Comparison of ENCODE assay signal across 9 cellular contexts in the genomic region with DNA sequence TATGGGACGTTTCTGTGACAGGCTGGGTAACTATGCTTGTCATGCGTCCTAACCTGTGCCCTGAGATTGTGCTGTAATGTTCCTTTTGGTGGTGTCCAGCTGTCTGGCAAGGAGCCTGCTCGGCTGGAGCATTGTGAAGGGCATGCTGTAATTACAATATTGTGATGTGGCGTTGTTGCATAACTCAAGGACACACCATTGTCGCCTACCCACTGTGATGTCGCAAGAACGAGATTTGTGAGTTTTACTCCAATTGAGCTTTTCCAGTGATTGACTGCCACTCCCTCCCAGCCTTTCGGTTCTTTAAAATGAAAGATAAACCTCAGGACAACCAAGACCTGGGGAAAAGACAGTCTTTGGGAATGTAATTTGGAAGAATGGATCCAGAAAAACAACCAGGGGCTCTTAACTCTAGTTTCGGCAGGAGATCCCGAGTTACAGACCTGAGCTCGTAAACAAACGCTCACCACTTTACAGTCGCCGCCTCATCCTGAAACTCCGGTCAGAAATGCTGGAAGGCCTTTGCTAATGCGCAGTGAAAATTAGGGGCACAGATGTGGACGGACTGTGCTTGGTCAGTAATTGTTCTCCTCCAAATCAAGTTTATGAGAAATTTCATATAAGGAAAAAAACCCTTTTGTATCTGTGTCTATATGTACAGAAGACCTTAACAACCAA. TPM values are rescaled to one million over a fixed set of nuclear protein-coding genes. Genes with fewer than 3 reads are reported as not detected.
DNase-seq lines count a peak whose midpoint lies in the region; ATAC-seq and TF ChIP-seq lines count a peak whose summit lies in the region.
"Had no signal": no experiment of that assay in that cellular context is flagged by ENCODE, and none has a peak within 500 bp of the region (broad histone marks: within the 10 kb centered on the region; RNA-seq: fewer than 3 reads in every experiment).

No MANE protein-coding gene starts in this region.

- H3K9ac ChIP-seq in HCT116 (ENCODE audit: low read length) = no peak overlapping the region

- H3K27ac ChIP-seq in HCT116 (ENCODE audit: low read depth, low read length) = no peak overlapping the region
- H3K27ac ChIP-seq in heart right ventricle = peak overlapping the region; percentile 11 to 73 (median 54)
- peak overlapping the region; percentile 64 to 88 (median 84) for H3K27ac ChIP-seq in gastrocnemius medialis
- H3K27ac ChIP-seq in substantia nigra (ENCODE audit: low read depth, low read length, poor library complexity, severe bottlenecking) = no peak overlapping the region

- H3K4me3 ChIP-seq in HCT116 (replicated peaks in 1 of 2; ENCODE audit: low read depth in 1 of 2, low read length in 2 of 2) = no peak overlapping the region
- peak overlapping the region in 1 of 10 donors; percentile 13 for H3K4me3 ChIP-seq in heart right ventricle
- peak overlapping the region; percentile 8 to 41 (median 36) for H3K4me3 ChIP-seq in gastrocnemius medialis

- H4K20me1 ChIP-seq in HCT116 (ENCODE audit: insufficient read depth) = no peaks in the 10 kb centered on the region

- no peaks in the 10 kb centered on the region for H3K79me2 ChIP-seq in HCT116 (ENCODE audit: insufficient read depth, low read length)

- TF ChIP-seq POLR2A in HCT116 (IDR thresholded peaks at IDR 0.05; ENCODE audit: borderline replicate concordance, extremely low read depth, insufficient read depth, insufficient read length) = no peak
- TF ChIP-seq POLR2A in gastrocnemius medialis (IDR thresholded peaks at IDR 0.05) = no peak

- ATAC-seq in HCT116 (no peak), heart right ventricle (peak; percentile 31 to 81 (median 57)), gastrocnemius medialis (peak; percentile 82 to 84), HG03457 (IDR thresholded peaks at IDR 0.05; ENCODE audit: unreplicated experiment) (no peak)

- 67 to 80% methylated on average over 17 of the region's 17 CpGs for WGBS in heart right ventricle, 2 donors

- POLR2A ChIA-PET in HCT116 (lab: Charles Lee) = no interaction called here

- H3K9me2 ChIP-seq in HCT116 (ENCODE audit: insufficient read depth) = no peaks in the 10 kb centered on the region

- intact Hi-C loops in HCT116 (cut with micrococcal nuclease) (no loop called here), heart right ventricle (cut with DNase I) (no loop called here), gastrocnemius medialis (cut with DNase I; ENCODE audit: low total_unique reads) (loop anchor here (1.0 to 2.0 kb wide), 2 partner anchors 38 to 75 kb away; no protein-coding TSS in a partner anchor)

- BruUV-seq in HCT116 (replicated peaks; lab: Mats Ljungman, UMichigan) = no TSS peak

- H3K27me3 ChIP-seq in HCT116 (ENCODE audit: insufficient read depth, low read length) (no peaks in the 10 kb centered on the region), heart right ventricle (no peaks in the 10 kb centered on the region), gastrocnemius medialis (no peaks in the 10 kb centered on the region)
- H3K27me3 ChIP-seq: dorsolateral prefrontal cortex had no signal

- no peaks in the 10 kb centered on the region; a peak in 1 of 4 replicates for H3K36me3 ChIP-seq in HCT116 (ENCODE audit: control insufficient read depth in 1 of 2, insufficient read depth in 2 of 2, low read length in 2 of 2)
- peaks cover 0 to 6% (median 0%) of the 10 kb centered on the region in 9 donors for H3K36me3 ChIP-seq in heart right ventricle
- no peaks in the 10 kb centered on the region for H3K36me3 ChIP-seq in gastrocnemius medialis

- RAD21 ChIA-PET in HCT116 (lab: Charles Lee; ENCODE audit: low non-redundant PET in 1 of 2, low total read pairs in 2 of 2, uncharacterized antibody in 2 of 2, unreplicated experiment in 2 of 2) = no interaction called here

- TF ChIP-seq RAD21 in HCT116 (IDR thresholded peaks at IDR 0.05; ENCODE audit: low read depth) = no peak

- in situ Hi-C loops in gastrocnemius medialis (cut with MboI; ENCODE audit: low sequenced_read_pairs in 4 of 4) = no loop called here

- no peak for DNase-seq in HCT116 (ENCODE audit: low read depth, low spot score)
- DNase-seq in SIG-M5 (lab: John Stamatoyannopoulos, UW) = peak; percentile 57
- DNase-seq in heart right ventricle = peak in 1 of 2 donors; percentile 49
- DNase-seq in gastrocnemius medialis = peak; percentile 72 to 92
- no peak for DNase-seq in NCI-H1694 (lab: John Stamatoyannopoulos, UW)
- DNase-seq in substantia nigra (lab: John Stamatoyannopoulos, UW) = no peak
- DNase-seq in pons (ENCODE audit: low spot score) = no peak

- no peak overlapping the region for H3K4me2 ChIP-seq in HCT116 (ENCODE audit: low read length)

- H3K4me1 ChIP-seq in HCT116 (ENCODE audit: control insufficient read depth in 1 of 2, insufficient read depth in 2 of 2, low read length in 2 of 2) = no peaks in the 10 kb centered on the region
- peaks cover 7 to 40% (median 30%) of the 10 kb centered on the region in 9 donors for H3K4me1 ChIP-seq in heart right ventricle
- peaks cover 22 to 33% of the 10 kb centered on the region in 2 donors for H3K4me1 ChIP-seq in gastrocnemius medialis

- H3K9me3 ChIP-seq in HCT116 (ENCODE audit: control insufficient read depth in 1 of 2, insufficient read depth in 1 of 2, low read depth in 1 of 2, low read length in 2 of 2) (no peaks in the 10 kb centered on the region), heart right ventricle (no peaks in the 10 kb centered on the region), gastrocnemius medialis (no peaks in the 10 kb centered on the region)

- no peak overlapping the region for H2AFZ ChIP-seq in HCT116 (ENCODE audit: low read depth, low read length, poor library complexity, severe bottlenecking)

- CTCF ChIA-PET in HCT116 (lab: Charles Lee) = no interaction called here

- no peak for TF ChIP-seq CTCF in HCT116 (IDR thresholded peaks at IDR 0.05 in 2 of 3, conservative IDR thresholded peaks at IDR 0.05 in 1 of 3; ENCODE audit: borderline replicate concordance in 1 of 3, insufficient read depth in 1 of 3, low read depth in 2 of 3, low read length in 2 of 3)
- TF ChIP-seq CTCF in heart right ventricle (IDR thresholded peaks at IDR 0.05) = no peak
- TF ChIP-seq CTCF in gastrocnemius medialis (IDR thresholded peaks at IDR 0.05 in 4 of 5, conservative IDR thresholded peaks at IDR 0.05 in 1 of 5) = no peak

TF ChIP-seq in HCT116, 20 proteins besides CTCF, POLR2A, EP300 and RAD21:
- TF ChIP-seq SIN3A (IDR thresholded peaks at IDR 0.05; ENCODE audit: low read depth) (no peak), CEBPB (IDR thresholded peaks at IDR 0.05; ENCODE audit: low read depth) (peak; percentile 75)

RNA-seq across cellular contexts. Expression of gene ZNF750, which starts 1.3 kb away (rescaled TPM):
- total RNA-seq in HCT116 (2021; ENCODE audit: unreplicated experiment) (not detected), heart right ventricle (under 1 TPM in 3 of 10 donors, not detected in 7; 0.11 to 0.20 (median 0.15) TPM), gastrocnemius medialis (10 to 100 TPM in 2 of 4 donors, 1 to 10 TPM in 2; 2.5 to 17.8 (median 11.7) TPM)
- polyA plus RNA-seq in HCT116 (2012) = 0.04 and 0.05 TPM in 2 replicates
- polyA plus RNA-seq in heart right ventricle = under 1 TPM; 0.14 to 0.15 TPM

Comparison
In these comparisons a context has a peak if more than half of its experiments do, and no peak if none do; other contexts are left out.
1. ATAC-seq: peak in heart right ventricle (8 of 8) and gastrocnemius medialis (2 of 2); none in HCT116 (single experiment) and HG03457 (single experiment).
2. DNase-seq: peak in SIG-M5 (single experiment) and gastrocnemius medialis (2 of 2); none in HCT116 (single experiment), NCI-H1694 (single experiment), substantia nigra (0 of 49) and pons (single experiment).
3. H3K27ac ChIP-seq: peak in heart right ventricle (10 of 10) and gastrocnemius medialis (4 of 4); none in HCT116 (single experiment) and substantia nigra (single experiment).
4. H3K4me3 ChIP-seq: peak in gastrocnemius medialis (4 of 4); none in HCT116 (0 of 2).